19 cellular contexts compared by ENCODE assay signal in genomic region chr5:14246350-14247053, GRCh38.
DNase-seq lines count a peak whose midpoint lies in the region; FAIRE-seq and TF ChIP-seq lines count a peak whose summit lies in the region.
"Had no signal": no experiment of that assay in that cellular context is flagged by ENCODE, and none has a peak within 500 bp of the region (broad histone marks: within the 10 kb centered on the region; RNA-seq: fewer than 3 reads in every experiment).

No MANE protein-coding gene starts in this region.

- H2BK120ac ChIP-seq in H1 (replicated peaks; ENCODE audit: low read depth, low read length), result no peak overlapping the region

- no peaks in the 10 kb centered on the region for H3K27me3 Mint-ChIP-seq in Caco-2 (ENCODE audit: insufficient read depth, unreplicated experiment)
- no peaks in the 10 kb centered on the region for H3K27me3 Mint-ChIP-seq in osteocyte (ENCODE audit: unreplicated experiment)
- H3K27me3 Mint-ChIP-seq in endodermal cell (ENCODE audit: insufficient read depth), result peaks cover 6% of the 10 kb centered on the region

- no peak overlapping the region for H3K4me3 ChIP-seq in Caco-2 (ENCODE audit: low read depth, low read length)
- H3K4me3 ChIP-seq in H7 (ENCODE audit: insufficient read depth, low read depth, low read length), result no peak overlapping the region
- H3K4me3 ChIP-seq in H1 (ENCODE audit: extremely low read depth in 1 of 4, insufficient read depth in 2 of 4, low read depth in 3 of 4, low read length in 4 of 4), result no peak overlapping the region
- no peak overlapping the region for H3K4me3 ChIP-seq in endodermal cell (ENCODE audit: low read length)
- H3K4me3 ChIP-seq: transverse colon had no signal

- POLR2A ChIA-PET in Caco-2 (lab: Charles Lee), result interaction anchor here (0.5 kb wide), 1 partner anchor 180 kb away, joined by 3 read pairs; no protein-coding TSS in a partner anchor
- POLR2A ChIA-PET in H1 (lab: Charles Lee; ENCODE audit: partially characterized antibody), result no interaction called here

- no TSS peak for BruUV-seq in Caco-2 (replicated peaks; lab: Mats Ljungman, UMichigan)

- H3K9ac ChIP-seq in H1 (replicated peaks in 1 of 4; ENCODE audit: extremely low read depth in 1 of 4, low read depth in 3 of 4, low read length in 3 of 4), result no peak overlapping the region
- H3K9ac ChIP-seq in endodermal cell (ENCODE audit: extremely low read depth, low read length, poor library complexity, severe bottlenecking), result no peak overlapping the region

- TF ChIP-seq POLR2A in H1 (IDR thresholded peaks at IDR 0.05; ENCODE audit: control extremely low read depth in 1 of 2, low read depth in 2 of 2, low read length in 2 of 2), result no peak

- H3K18ac ChIP-seq in H1 (ENCODE audit: extremely low read depth, low read length), result peak overlapping the region; percentile 39; the same call in 1 of the 2 replicates

- H3K9me3 ChIP-seq in Caco-2 (no peaks in the 10 kb centered on the region), H1 (ENCODE audit: insufficient read depth in 2 of 2, low read depth in 1 of 2, low read length in 1 of 2) (no peaks in the 10 kb centered on the region), endodermal cell (ENCODE audit: control insufficient read depth, low read length) (no peaks in the 10 kb centered on the region)
- H3K9me3 ChIP-seq: transverse colon had no signal

- H2AK5ac ChIP-seq in H1 (ENCODE audit: low read depth, low read length), result no peak overlapping the region

- no peak overlapping the region for H4K8ac ChIP-seq in H1 (ENCODE audit: extremely low read depth, insufficient read depth, low read length)

- intact Hi-C loops in Caco-2 (cut with micrococcal nuclease; ENCODE audit: unreplicated experiment), result no loop called here

- no peak for TF ChIP-seq EP300 in H1 (IDR thresholded peaks at IDR 0.05; ENCODE audit: borderline replicate concordance in 1 of 2, low read depth in 2 of 2, low read length in 2 of 2)

- H3K4me1 Mint-ChIP-seq in Caco-2 (ENCODE audit: low read depth, unreplicated experiment) (peaks cover 19% of the 10 kb centered on the region), osteocyte (ENCODE audit: unreplicated experiment) (peaks cover 78% of the 10 kb centered on the region), endodermal cell (peaks cover 35% of the 10 kb centered on the region)
- H3K4me1 Mint-ChIP-seq: stimulated activated naive CD8-positive, alpha-beta T cell treated with anti-CD3 and anti-CD28 coated beads, Interleukin-15, amount 100 ng/mL, for 72 hours had no signal

- H2BK15ac ChIP-seq in H1 (ENCODE audit: low read length), result no peak overlapping the region

- 77% methylated on average over 8 of the region's 9 CpGs; no CpG with 5 or more reads in 1 of the 2 experiments for WGBS in H1 (ENCODE audit: extremely low coverage in 1 of 2, insufficient coverage in 1 of 2, insufficient read length in 1 of 2, insufficient replicate concordance in 2 of 2, low coverage in 1 of 2, low lambda C conversion rate in 2 of 2, missing lambda C conversion rate in 1 of 2), 2 experiments
- WGBS in endodermal cell (ENCODE audit: insufficient coverage in 1 of 2, insufficient read length in 1 of 2), 2 experiments, result 90% methylated on average over 5 to 9 of the region's 9 CpGs

- no peak overlapping the region for H3K56ac ChIP-seq in H1 (replicated peaks; ENCODE audit: insufficient read length, low read depth, low read length)

- H3K27ac Mint-ChIP-seq in Caco-2 (ENCODE audit: unreplicated experiment) (peak overlapping the region; percentile 52), osteocyte (ENCODE audit: unreplicated experiment) (peak overlapping the region; percentile 56), endodermal cell (no peak overlapping the region)
- H3K27ac Mint-ChIP-seq: activated T-helper 2 cell treated with anti-CD3 and anti-CD28 coated beads, Interferon-gamma antibody, Interleukin-2, Interleukin-4, amounts not matched to agents 10 μg/mL and 5 μg/mL and 100 μg/mL, durations not matched to agents 14 hours and 24 hours and 36 hours; stimulated activated naive CD8-positive, alpha-beta T cell treated with anti-CD3 and anti-CD28 coated beads, Interleukin-15, amount 100 ng/mL, for 72 hours had no signal

- H3K36me3 Mint-ChIP-seq in Caco-2 (ENCODE audit: insufficient read depth, unreplicated experiment) (peaks cover under 1% of the 10 kb centered on the region), osteocyte (ENCODE audit: unreplicated experiment) (no peaks in the 10 kb centered on the region), endodermal cell (ENCODE audit: low read depth) (no peaks in the 10 kb centered on the region)

- no peak for FAIRE-seq in H1 (lab: Jason Lieb, UNC)
- FAIRE-seq: frontal cortex, GM18507, H54 had no signal

- H3K27me3 ChIP-seq in Caco-2 (replicated peaks; ENCODE audit: control insufficient read depth, insufficient read depth, low read length) (no peaks in the 10 kb centered on the region), H7 (ENCODE audit: control insufficient read depth, insufficient read depth, low read length) (no peaks in the 10 kb centered on the region), H1 (replicated peaks in 1 of 4; ENCODE audit: control insufficient read depth in 3 of 4, extremely low read depth in 1 of 4, insufficient read depth in 3 of 4, low read length in 3 of 4) (no peaks in the 10 kb centered on the region), endodermal cell (ENCODE audit: control insufficient read depth, insufficient read depth, low read length, poor library complexity, severe bottlenecking) (no peaks in the 10 kb centered on the region)
- H3K27me3 ChIP-seq: transverse colon had no signal

- DNase-seq in Caco-2 (no peak), H7 (peak; percentile 55), H1 (ENCODE audit: low read depth in 1 of 2, low spot score in 2 of 2) (no peak), osteocyte (ENCODE audit: extremely low spot score, unreplicated experiment) (no peak), NCI-H510A treated with DMSO at 0.1 percent for 48 hours (lab: John Stamatoyannopoulos, UW) (no peak), NCI-H146 treated with DMSO at 0.1 percent for 48 hours (lab: John Stamatoyannopoulos, UW; ENCODE audit: unreplicated experiment) (no peak), endodermal cell (no peak)
- DNase-seq: COR-L47; EL; NCI-H1436; NCI-H446; nucleus accumbens; stimulated activated CD4-positive, alpha-beta T cell treated with anti-CD3 and anti-CD28 coated beads, Interleukin-1b, Interleukin-23, amount 100 ng/mL, for 48 hours; stimulated activated naive CD8-positive, alpha-beta T cell treated with anti-CD3 and anti-CD28 coated beads, Interleukin-15, amount 100 ng/mL, for 72 hours; transverse colon had no signal

- H3K4me3 Mint-ChIP-seq in Caco-2 (ENCODE audit: unreplicated experiment), result no peak overlapping the region
- no peak overlapping the region for H3K4me3 Mint-ChIP-seq in osteocyte (ENCODE audit: unreplicated experiment)
- H3K4me3 Mint-ChIP-seq in endodermal cell, result no peak overlapping the region
- H3K4me3 Mint-ChIP-seq: stimulated activated naive CD8-positive, alpha-beta T cell treated with anti-CD3 and anti-CD28 coated beads, Interleukin-15, amount 100 ng/mL, for 72 hours had no signal

- H3K23ac ChIP-seq in H1 (ENCODE audit: insufficient read length), result no peak overlapping the region

- peaks cover 11% of the 10 kb centered on the region for H3K79me1 ChIP-seq in H1 (ENCODE audit: low read depth, low read length)

- H3K79me2 ChIP-seq in H1 (ENCODE audit: control insufficient read depth in 1 of 2, insufficient read depth in 2 of 2, low read length in 2 of 2), result peaks cover 10 to 98% of the 10 kb centered on the region in 2 experiments

- TF ChIP-seq CTCF in Caco-2 (IDR thresholded peaks at IDR 0.05; ENCODE audit: insufficient read depth in 1 of 2, low read depth in 1 of 2, low read length in 1 of 2, severe bottlenecking in 1 of 2, unreplicated experiment in 1 of 2) (no peak), H1 (IDR thresholded peaks at IDR 0.05; ENCODE audit: control extremely low read depth in 1 of 3, insufficient read depth in 1 of 3, low read depth in 1 of 3, low read length in 3 of 3) (no peak), osteocyte (IDR thresholded peaks at IDR 0.05) (no peak), endodermal cell (conservative IDR thresholded peaks at IDR 0.05) (no peak)

- no peaks in the 10 kb centered on the region for H3K9me3 Mint-ChIP-seq in Caco-2 (ENCODE audit: unreplicated experiment)
- H3K9me3 Mint-ChIP-seq in osteocyte (ENCODE audit: unreplicated experiment), result no peaks in the 10 kb centered on the region
- H3K9me3 Mint-ChIP-seq in endodermal cell, result no peaks in the 10 kb centered on the region
- H3K9me3 Mint-ChIP-seq: activated T-helper 2 cell treated with anti-CD3 and anti-CD28 coated beads, Interferon-gamma antibody, Interleukin-2, Interleukin-4, amounts not matched to agents 10 μg/mL and 5 μg/mL and 100 μg/mL, durations not matched to agents 14 hours and 24 hours and 36 hours; stimulated activated naive CD8-positive, alpha-beta T cell treated with anti-CD3 and anti-CD28 coated beads, Interleukin-15, amount 100 ng/mL, for 72 hours had no signal

- no peak overlapping the region for H4K91ac ChIP-seq in H1 (replicated peaks; ENCODE audit: insufficient read length, low read length)

- peak overlapping the region; percentile 63; the same call in 1 of the 2 replicates for H2BK20ac ChIP-seq in H1 (ENCODE audit: low read length)

- no peak for TF ChIP-seq RAD21 in H1 (IDR thresholded peaks at IDR 0.05 in 1 of 2, conservative IDR thresholded peaks at IDR 0.05 in 1 of 2; ENCODE audit: low read depth in 2 of 2, low read length in 2 of 2)

- no peak overlapping the region for H3K14ac ChIP-seq in H1 (ENCODE audit: insufficient read length)

- H4K5ac ChIP-seq in H1 (ENCODE audit: insufficient read length, low read depth, low read length), result no peak overlapping the region

- peak overlapping the region; percentile 64; the same call in 1 of the 2 replicates for H2BK12ac ChIP-seq in H1 (ENCODE audit: low read depth, low read length)

- H3K4me2 ChIP-seq in H1 (ENCODE audit: insufficient read depth in 1 of 2, low read depth in 2 of 2, low read length in 2 of 2), result no peak overlapping the region; a peak in 1 of 4 replicates

- H2BK5ac ChIP-seq in H1 (ENCODE audit: low read depth, low read length), result no peak overlapping the region

- H3K23me2 ChIP-seq in H1 (ENCODE audit: low read depth, low read length), result no peaks in the 10 kb centered on the region

- no peaks in the 10 kb centered on the region for H3K36me3 ChIP-seq in Caco-2 (ENCODE audit: control insufficient read depth, insufficient read depth, low read length)
- no peaks in the 10 kb centered on the region for H3K36me3 ChIP-seq in H7 (replicated peaks; ENCODE audit: control insufficient read depth, insufficient read depth, low read length)
- no peaks in the 10 kb centered on the region for H3K36me3 ChIP-seq in H1 (ENCODE audit: control insufficient read depth in 2 of 4, insufficient read depth in 4 of 4, low read length in 3 of 4)
- no peaks in the 10 kb centered on the region for H3K36me3 ChIP-seq in endodermal cell (ENCODE audit: control insufficient read depth, insufficient read depth, low read length)
- H3K36me3 ChIP-seq: transverse colon had no signal

- no peak overlapping the region for H3K27ac ChIP-seq in H1 (ENCODE audit: low read depth, low read length)
- no peak overlapping the region for H3K27ac ChIP-seq in endodermal cell (ENCODE audit: low read depth, low read length)
- H3K27ac ChIP-seq: transverse colon had no signal

- H3K4me1 ChIP-seq in Caco-2, result peaks cover 8% of the 10 kb centered on the region; the same call in 1 of the 2 replicates
- peaks cover 8 to 25% (median 23%) of the 10 kb centered on the region in 4 experiments; a peak in 6 of 7 replicates for H3K4me1 ChIP-seq in H1 (replicated peaks in 1 of 4; ENCODE audit: control insufficient read depth in 3 of 4, insufficient read depth in 4 of 4, low read length in 3 of 4)
- H3K4me1 ChIP-seq in endodermal cell (ENCODE audit: control insufficient read depth, insufficient read depth, low read length), result peaks cover 7% of the 10 kb centered on the region

- no peak overlapping the region for H3K4ac ChIP-seq in H1 (replicated peaks; ENCODE audit: insufficient read length, low read depth, low read length)

- peaks cover 10 to 21% of the 10 kb centered on the region in 2 experiments for H4K20me1 ChIP-seq in H1 (replicated peaks in 1 of 2; ENCODE audit: control insufficient read depth in 1 of 2, insufficient read depth in 2 of 2, low read length in 2 of 2)

- no peak overlapping the region for H2AFZ ChIP-seq in H1 (ENCODE audit: low read length)

- CTCF ChIA-PET in Caco-2 (lab: Charles Lee) (no interaction called here), H1 (lab: Charles Lee; ENCODE audit: partially characterized antibody) (interaction anchor here (0.6 to 2.0 kb wide), 6 partner anchors 12 to 129 kb away, joined by 3 to 6 read pairs (median 3); no protein-coding TSS in a partner anchor)
